ENCODE assay signal across 11 cellular contexts in the genomic region with DNA sequence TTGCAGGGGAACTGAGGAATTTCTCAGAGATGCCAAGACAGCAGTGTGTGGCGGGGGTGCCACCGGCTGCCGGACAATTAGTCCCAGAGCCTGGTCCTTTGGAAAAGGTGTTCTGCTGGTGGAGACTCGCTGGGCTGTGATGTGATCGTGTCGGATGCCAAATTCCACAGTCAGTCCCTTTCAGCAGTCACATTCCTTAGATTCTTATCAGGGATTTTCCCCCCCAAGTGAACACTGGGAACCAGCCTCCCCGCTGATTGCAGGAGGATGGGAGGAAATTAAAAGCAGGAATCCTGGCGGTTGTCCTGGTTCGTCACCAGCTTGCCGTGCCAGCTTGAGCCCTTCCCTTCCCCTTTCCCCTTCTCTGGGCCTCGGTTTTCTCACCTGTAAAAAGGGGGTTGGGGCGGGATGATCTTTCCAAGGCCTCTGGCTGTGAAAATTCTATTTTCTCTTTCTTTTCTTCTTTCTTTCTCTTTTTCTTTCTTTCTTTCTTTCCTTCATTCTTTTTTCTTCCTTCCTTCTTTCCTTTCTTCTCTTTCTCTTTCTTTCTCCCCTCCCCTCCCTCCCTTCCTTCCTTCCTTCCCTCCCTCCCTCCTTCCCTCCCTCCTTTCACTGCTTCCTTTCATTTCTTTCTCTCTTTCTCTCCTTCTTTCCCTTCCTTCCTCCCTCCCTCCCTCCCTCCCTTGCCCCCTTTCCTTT. TPM values are rescaled to one million over a fixed set of nuclear protein-coding genes. Genes with fewer than 3 reads are reported as not detected.
DNase-seq lines count a peak whose midpoint lies in the region; ATAC-seq lines count a peak whose summit lies in the region.
"Had no signal": no experiment of that assay in that cellular context is flagged by ENCODE, and none has a peak within 500 bp of the region (broad histone marks: within the 10 kb centered on the region; RNA-seq: fewer than 3 reads in every experiment).

No MANE protein-coding gene starts in this region.

- H3K36me3 Mint-ChIP-seq in stimulated activated naive B cell treated with anti-CD40 and anti-IgM and Interleukin-4, amounts not matched to agents 10 μg/mL and 1 μg/mL and 100 μg/mL, for 72 hours = peaks cover 0 to 2% of the 10 kb centered on the region in 2 donors

- in situ Hi-C loops in Caki2 (cut with HindIII; ENCODE audit: low pct_unique_long_range_greater_than_20kb, low sequenced_read_pairs) = no loop called here

- H3K27ac Mint-ChIP-seq in stimulated activated naive B cell treated with anti-CD40 and anti-IgM and Interleukin-4, amounts not matched to agents 10 μg/mL and 1 μg/mL and 100 μg/mL, for 72 hours = no peak overlapping the region

- peaks cover 57 to 74% of the 10 kb centered on the region in 2 donors for H3K27me3 Mint-ChIP-seq in stimulated activated naive B cell treated with anti-CD40 and anti-IgM and Interleukin-4, amounts not matched to agents 10 μg/mL and 1 μg/mL and 100 μg/mL, for 72 hours

- no peak for ATAC-seq in stimulated activated naive B cell treated with anti-CD40 and anti-IgM and Interleukin-4, amounts not matched to agents 10 μg/mL and 1 μg/mL and 100 μg/mL, for 72 hours (replicated peaks)
- ATAC-seq: mucosa of descending colon had no signal

- H3K9me3 Mint-ChIP-seq in stimulated activated naive B cell treated with anti-CD40 and anti-IgM and Interleukin-4, amounts not matched to agents 10 μg/mL and 1 μg/mL and 100 μg/mL, for 72 hours = no peaks in the 10 kb centered on the region

- no peak overlapping the region for H3K4me3 Mint-ChIP-seq in stimulated activated naive B cell treated with anti-CD40 and anti-IgM and Interleukin-4, amounts not matched to agents 10 μg/mL and 1 μg/mL and 100 μg/mL, for 72 hours

- DNase-seq in Caki2 (ENCODE audit: low read depth) = peak; percentile 77
- peak; percentile 38 for DNase-seq in NCI-H460 (ENCODE audit: extremely low read depth, low read depth)
- DNase-seq in dermis blood vessel endothelial cell = peak; percentile 54
- DNase-seq in myocyte (ENCODE audit: low read depth) = peak; percentile 31
- DNase-seq in stimulated activated CD4-positive, alpha-beta T cell treated with anti-CD3 and anti-CD28 coated beads, Interleukin-12 subunit alpha, Interleukin-12 subunit beta, amount 100 ng/mL, for 4 hours = no peak
- DNase-seq in activated CD4-positive, alpha-beta T cell treated with anti-CD3 and anti-CD28 coated beads for 1 hour = no peak
- no peak for DNase-seq in DMS79 (lab: John Stamatoyannopoulos, UW)
- no peak for DNase-seq in stimulated activated naive B cell treated with anti-CD40 and anti-IgM and Interleukin-4, amounts not matched to agents 10 μg/mL and 1 μg/mL and 100 μg/mL, for 72 hours
- DNase-seq: activated T-cell treated with anti-CD3 and anti-CD28 coated beads, Interleukin-2, amount 50 U/mL, for 1 hour; mucosa of descending colon; NCI-H146 had no signal

- H3K4me1 Mint-ChIP-seq in stimulated activated naive B cell treated with anti-CD40 and anti-IgM and Interleukin-4, amounts not matched to agents 10 μg/mL and 1 μg/mL and 100 μg/mL, for 72 hours = peaks cover 0 to 4% of the 10 kb centered on the region in 2 donors

RNA-seq across cellular contexts. Expression of gene COL26A1, which starts 39.6 kb away (rescaled TPM):
- total RNA-seq in Caki2 (2014; rRNA removed; shearing (Covaris generic); ENCODE audit: low replicate concordance) = 1.1 and 1.7 TPM in 2 replicates
- total RNA-seq in NCI-H460 (2014; rRNA removed; shearing (Covaris generic)) = 0.09 and 0.25 TPM in 2 replicates
- polyA plus RNA-seq in NCI-H460 (2014; cell fraction: nucleus; rRNA removed) = 5.3 and 7.3 TPM in 2 replicates
- total RNA-seq in dermis blood vessel endothelial cell = not detected in 2 replicates
- 0.19 TPM in 1 of 2 replicates, not detected in the other for total RNA-seq in myocyte
- 0.33 TPM for polyA plus RNA-seq in myocyte (2012)
- total RNA-seq: mucosa of descending colon had no signal

Comparison
In these comparisons a context has a peak if more than half of its experiments do, and no peak if none do; other contexts are left out.
1. DNase-seq: peak in Caki2 (single experiment), NCI-H460 (single experiment), dermis blood vessel endothelial cell (single experiment) and myocyte (single experiment); none in stimulated activated CD4-positive, alpha-beta T cell treated with anti-CD3 and anti-CD28 coated beads, Interleukin-12 subunit alpha, Interleukin-12 subunit beta, amount 100 ng/mL, for 4 hours (single experiment), activated CD4-positive, alpha-beta T cell treated with anti-CD3 and anti-CD28 coated beads for 1 hour (single experiment), DMS79 (single experiment) and stimulated activated naive B cell treated with anti-CD40 and anti-IgM and Interleukin-4, amounts not matched to agents 10 μg/mL and 1 μg/mL and 100 μg/mL, for 72 hours (single experiment).